8 cellular contexts compared by ENCODE assay signal in the genomic region with DNA sequence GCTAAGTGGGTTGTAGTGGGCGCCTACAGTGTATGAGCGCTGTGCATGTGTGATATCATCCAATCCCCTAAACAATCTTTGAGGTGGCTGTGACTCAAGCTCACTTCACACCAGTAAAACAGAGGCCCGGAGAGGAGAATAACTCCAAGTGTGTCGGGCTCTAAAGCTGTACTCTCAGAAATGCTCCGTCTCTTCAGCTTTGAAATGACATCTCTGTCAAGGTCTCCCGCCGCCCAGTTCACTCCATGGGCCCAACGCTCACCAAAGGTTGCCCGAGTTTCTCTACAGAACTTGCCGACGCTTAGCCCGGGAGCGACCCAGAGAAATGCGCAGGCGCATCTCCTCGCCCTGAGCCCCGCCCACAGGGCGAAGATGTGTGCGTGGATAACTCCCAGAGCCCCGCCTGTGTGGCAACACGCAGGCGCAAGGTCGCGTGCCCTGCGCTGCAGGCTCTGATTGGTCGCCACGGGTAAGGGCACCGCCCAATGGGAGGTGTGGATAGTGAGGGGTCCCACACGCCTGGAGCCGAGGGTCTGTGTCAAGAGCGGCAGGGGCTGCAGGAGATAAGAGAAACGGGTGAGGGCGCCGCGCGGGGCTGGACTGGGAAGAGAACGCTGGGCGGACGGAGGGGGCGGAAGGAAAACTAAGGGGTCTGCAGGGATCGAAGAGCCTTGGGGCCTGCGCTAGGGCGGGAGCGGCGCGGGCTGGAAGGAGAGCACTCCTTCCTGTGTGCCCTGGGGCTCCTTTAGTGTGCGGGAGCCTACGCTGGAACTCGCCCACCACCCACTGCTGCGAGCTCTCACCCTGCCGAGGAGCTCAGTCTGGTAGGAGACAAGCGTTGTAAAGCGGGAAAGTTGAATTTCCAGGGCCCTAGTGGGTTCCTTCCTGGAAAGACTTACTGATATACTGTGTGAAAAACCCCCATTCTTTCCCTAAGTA. TPM values are rescaled to one million over a fixed set of nuclear protein-coding genes. Genes with fewer than 3 reads are reported as not detected.
DNase-seq lines count a peak whose midpoint lies in the region; ATAC-seq and TF ChIP-seq lines count a peak whose summit lies in the region.

A gene with protein sequence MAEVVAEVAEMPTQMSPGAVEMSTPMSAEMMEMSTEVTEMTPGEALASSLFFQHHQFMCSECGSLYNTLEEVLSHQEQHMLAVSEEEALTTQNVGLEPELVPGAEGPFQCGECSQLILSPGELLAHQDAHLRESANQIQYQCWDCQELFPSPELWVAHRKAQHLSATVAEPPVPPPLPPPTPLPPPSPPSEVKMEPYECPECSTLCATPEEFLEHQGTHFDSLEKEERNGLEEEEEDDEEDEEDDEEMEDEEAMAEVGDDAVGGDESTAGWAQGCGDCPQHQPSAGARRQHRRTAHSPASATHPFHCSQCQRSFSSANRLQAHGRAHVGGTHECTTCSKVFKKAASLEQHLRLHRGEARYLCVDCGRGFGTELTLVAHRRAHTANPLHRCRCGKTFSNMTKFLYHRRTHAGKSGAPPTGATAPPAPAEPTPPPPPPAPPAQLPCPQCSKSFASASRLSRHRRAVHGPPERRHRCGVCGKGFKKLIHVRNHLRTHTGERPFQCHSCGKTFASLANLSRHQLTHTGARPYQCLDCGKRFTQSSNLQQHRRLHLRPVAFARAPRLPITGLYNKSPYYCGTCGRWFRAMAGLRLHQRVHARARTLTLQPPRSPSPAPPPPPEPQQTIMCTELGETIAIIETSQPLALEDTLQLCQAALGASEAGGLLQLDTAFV (plus strand): TSS at position 501 of the 939 bp plus-strand sequence. CDS start 4,092 bp downstream, outside the sequence.

- peak within 1 kb of the TSS; percentile 87 for H3K27ac ChIP-seq in caudate nucleus (ENCODE audit: low read depth, low read length)

- no peak for TF ChIP-seq CTCF in AG09309 (IDR thresholded peaks at IDR 0.05; ENCODE audit: control insufficient read depth, insufficient read depth, low read depth, low read length, missing control alignments)
- TF ChIP-seq CTCF in activated B cell treated with CpG ODN at 0.5 μM for 24 hours (IDR thresholded peaks at IDR 0.05), result no peak

- POLR2A ChIA-PET in activated B cell treated with CpG ODN at 0.5 μM for 24 hours (lab: Charles Lee), result interaction anchor here (0.5 to 2.0 kb wide), 12 partner anchors 10 to 123 kb away, joined by 3 to 17 read pairs (median 4); a partner anchor contains a TSS

- H3K4me3 Mint-ChIP-seq in activated B cell treated with CpG ODN at 0.5 μM for 24 hours (peak within 1 kb of the TSS; percentile 99), immature natural killer cell (peak within 1 kb of the TSS; percentile 94 to 99 (median 97))

- H3K9me3 Mint-ChIP-seq in activated B cell treated with CpG ODN at 0.5 μM for 24 hours, result no peaks in the 10 kb centered on the region
- H3K9me3 Mint-ChIP-seq in immature natural killer cell, result no peaks in the 10 kb centered on the region

- H3K27ac Mint-ChIP-seq in activated B cell treated with CpG ODN at 0.5 μM for 24 hours, result peak within 1 kb of the TSS; percentile 93
- H3K27ac Mint-ChIP-seq in immature natural killer cell, result peak within 1 kb of the TSS; percentile 93 to 99 (median 96)

- H3K36me3 Mint-ChIP-seq in activated B cell treated with CpG ODN at 0.5 μM for 24 hours (ENCODE audit: low read depth) (peaks cover 34% of the 10 kb centered on the region), immature natural killer cell (peaks cover 4 to 9% (median 7%) of the 10 kb centered on the region in 3 donors)

- CTCF ChIA-PET in activated B cell treated with CpG ODN at 0.5 μM for 24 hours (lab: Charles Lee), result interaction anchor here (1.4 to 1.5 kb wide), 2 partner anchors 22 to 111 kb away, joined by 3 to 6 read pairs; no protein-coding TSS in a partner anchor

- peak; percentile 72 for ATAC-seq in GM19025 (IDR thresholded peaks at IDR 0.05; ENCODE audit: low read depth, unreplicated experiment)
- ATAC-seq in HG03280 (IDR thresholded peaks at IDR 0.05; ENCODE audit: unreplicated experiment), result peak; percentile 69
- peak; percentile 83 for ATAC-seq in activated B cell treated with CpG ODN at 0.5 μM for 24 hours (ENCODE audit: low read depth)

- no peaks in the 10 kb centered on the region for H3K27me3 Mint-ChIP-seq in activated B cell treated with CpG ODN at 0.5 μM for 24 hours
- H3K27me3 Mint-ChIP-seq in immature natural killer cell (ENCODE audit: low read depth in 3 of 3), result peaks cover 13 to 19% (median 19%) of the 10 kb centered on the region in 3 donors

- H3K4me1 Mint-ChIP-seq in activated B cell treated with CpG ODN at 0.5 μM for 24 hours (peaks cover 55% of the 10 kb centered on the region), immature natural killer cell (peaks cover 56% of the 10 kb centered on the region in 2 donors)

- intact Hi-C loops in activated B cell treated with CpG ODN at 0.5 μM for 24 hours (cut with micrococcal nuclease), result loop anchor here (1.0 to 5.0 kb wide), 3 partner anchors 43 to 60 kb away; no protein-coding TSS in a partner anchor

- DNase-seq in AG09309 (ENCODE audit: low read depth), result peak; percentile 87
- DNase-seq in NCI-H345 treated with DMSO at 0.1 percent for 48 hours (lab: John Stamatoyannopoulos, UW; ENCODE audit: unreplicated experiment), result peak; percentile 73
- peak; percentile 93 for DNase-seq in activated B cell treated with CpG ODN at 0.5 μM for 24 hours
- peak in 60 of 61 donors; percentile 64 to 99 (median 95) for DNase-seq in caudate nucleus (lab: John Stamatoyannopoulos, UW)
- DNase-seq in immature natural killer cell, result peak; percentile 94 to 97 (median 96)
- DNase-seq in smooth muscle cell of the brain vasculature (ENCODE audit: low read depth, low spot score), result peak; percentile 96

- peak within 1 kb of the TSS; percentile 88 for H3K4me3 ChIP-seq in AG09309 (ENCODE audit: control insufficient read depth, low read depth, low read length)

RNA-seq across cellular contexts. Expression of the gene that starts here (rescaled TPM):
- total RNA-seq in activated B cell treated with CpG ODN at 0.5 μM for 24 hours, result 19.6 and 22.7 TPM in 2 replicates
- 1 to 10 TPM; 2.9 to 9.1 (median 5.2) TPM for polyA plus RNA-seq in immature natural killer cell

Comparison
In these comparisons a context has a peak if more than half of its experiments do, and no peak if none do; other contexts are left out.
1. Peak in every context shown above with its lines: DNase-seq, ATAC-seq, H3K4me3 ChIP-seq and H3K27ac ChIP-seq.